In genomic region chr17:41810659-41811548, GRCh38 we compare ENCODE assay signal across 6 cellular contexts. TPM values are rescaled to one million over a fixed set of nuclear protein-coding genes. Genes with fewer than 3 reads are reported as not detected.
DNase-seq lines count a peak whose midpoint lies in the region; ATAC-seq and TF ChIP-seq lines count a peak whose summit lies in the region.

No MANE protein-coding gene starts in this region.

- no peaks in the 10 kb centered on the region for H3K36me3 ChIP-seq in thoracic aorta

- no peaks in the 10 kb centered on the region for H3K27me3 ChIP-seq in thoracic aorta (replicated peaks; ENCODE audit: insufficient read depth)

- H3K4me3 ChIP-seq in AG09309 (ENCODE audit: control insufficient read depth, low read depth, low read length) (peak overlapping the region; percentile 97), thoracic aorta (peak overlapping the region; percentile 93)

- H3K27me3 Mint-ChIP-seq in glutamatergic neuron (ENCODE audit: unreplicated experiment) = peaks cover 11% of the 10 kb centered on the region

- peaks cover 8 to 31% of the 10 kb centered on the region in 2 donors for H3K4me1 ChIP-seq in thoracic aorta (ENCODE audit: control insufficient read depth in 1 of 2, low read depth in 2 of 2)

- no peaks in the 10 kb centered on the region for H3K4me1 Mint-ChIP-seq in glutamatergic neuron (ENCODE audit: low read depth, unreplicated experiment)

- ATAC-seq in thoracic aorta (ENCODE audit: insufficient number of reproducible peaks, low FRiP score, low read depth) (no peak), GM21619 (IDR thresholded peaks at IDR 0.05; ENCODE audit: unreplicated experiment) (no peak)

- H3K9me3 Mint-ChIP-seq in glutamatergic neuron (ENCODE audit: unreplicated experiment) = peaks cover 3% of the 10 kb centered on the region

- no peak overlapping the region for H3K27ac Mint-ChIP-seq in glutamatergic neuron (ENCODE audit: unreplicated experiment)

- peak overlapping the region; percentile 64 to 78 for H3K27ac ChIP-seq in thoracic aorta

- peak overlapping the region; percentile 63 for H3K4me3 Mint-ChIP-seq in glutamatergic neuron (ENCODE audit: unreplicated experiment)

- TF ChIP-seq CTCF in AG09309 (IDR thresholded peaks at IDR 0.05; ENCODE audit: control insufficient read depth, insufficient read depth, low read depth, low read length, missing control alignments) = no peak
- TF ChIP-seq CTCF in glutamatergic neuron (IDR thresholded peaks at IDR 0.05; ENCODE audit: partially characterized antibody, unreplicated experiment) = no peak
- TF ChIP-seq CTCF in thoracic aorta (IDR thresholded peaks at IDR 0.05) = no peak

- DNase-seq in AG09309 (ENCODE audit: low read depth) (no peak), NCI-H1105 (lab: John Stamatoyannopoulos, UW) (peak; percentile 52), glutamatergic neuron (no peak), thoracic aorta (ENCODE audit: low spot score) (no peak), germinal center (ENCODE audit: low spot score) (no peak)

- H3K36me3 Mint-ChIP-seq in glutamatergic neuron (ENCODE audit: unreplicated experiment) = no peaks in the 10 kb centered on the region

- no peaks in the 10 kb centered on the region for H3K9me3 ChIP-seq in thoracic aorta

RNA-seq across cellular contexts. Expression of gene P3H4, which starts 0.8 kb away (rescaled TPM):
- total RNA-seq in glutamatergic neuron (ENCODE audit: unreplicated experiment) = 5.6 TPM
- total RNA-seq in thoracic aorta = 10 to 100 TPM; 20.7 to 41.0 TPM

RNA-seq across cellular contexts. Expression of gene FKBP10, which starts 1.9 kb away (rescaled TPM):
- total RNA-seq in glutamatergic neuron (ENCODE audit: unreplicated experiment) = 28.5 TPM
- total RNA-seq in thoracic aorta = 100 to 1,000 TPM; 125 to 188 TPM

RNA-seq across cellular contexts. Expression of gene JUP, which starts 24.4 kb away (rescaled TPM):
- 252 TPM for total RNA-seq in glutamatergic neuron (ENCODE audit: unreplicated experiment)
- 10 to 100 TPM; 82.4 to 98.7 TPM for total RNA-seq in thoracic aorta

RNA-seq across cellular contexts. Expression of gene NT5C3B, which starts 25.1 kb away (rescaled TPM):
- total RNA-seq in glutamatergic neuron (ENCODE audit: unreplicated experiment) (165 TPM), thoracic aorta (10 to 100 TPM; 62.1 to 69.7 TPM)

RNA-seq across cellular contexts. Expression of gene KLHL10, which starts 26.7 kb away (rescaled TPM):
- total RNA-seq in glutamatergic neuron (ENCODE audit: unreplicated experiment) = not detected
- total RNA-seq in thoracic aorta = not detected
